In genomic region chr7:105806592-105807266, GRCh38 we compare ENCODE assay signal across 1 cellular context.
TF ChIP-seq lines count a peak whose summit lies in the region.

No MANE protein-coding gene starts in this region.

TF ChIP-seq in SK-N-SH, 30 proteins besides CTCF, POLR2A, EP300 and RAD21 (continued from another document):
- TF ChIP-seq USF1 (IDR thresholded peaks at IDR 0.05; ENCODE audit: borderline replicate concordance, low read depth) (peak; percentile 52; the same call in 1 of the 2 replicates), GABPA (IDR thresholded peaks at IDR 0.05; ENCODE audit: low read depth) (no peak), RXRA (IDR thresholded peaks at IDR 0.05; ENCODE audit: borderline replicate concordance, low read depth) (no peak), SIN3A (IDR thresholded peaks at IDR 0.05; ENCODE audit: borderline replicate concordance, low read depth, low read length) (peak; percentile 67; the same call in 1 of the 2 replicates)
- TF ChIP-seq, protein P1, sequence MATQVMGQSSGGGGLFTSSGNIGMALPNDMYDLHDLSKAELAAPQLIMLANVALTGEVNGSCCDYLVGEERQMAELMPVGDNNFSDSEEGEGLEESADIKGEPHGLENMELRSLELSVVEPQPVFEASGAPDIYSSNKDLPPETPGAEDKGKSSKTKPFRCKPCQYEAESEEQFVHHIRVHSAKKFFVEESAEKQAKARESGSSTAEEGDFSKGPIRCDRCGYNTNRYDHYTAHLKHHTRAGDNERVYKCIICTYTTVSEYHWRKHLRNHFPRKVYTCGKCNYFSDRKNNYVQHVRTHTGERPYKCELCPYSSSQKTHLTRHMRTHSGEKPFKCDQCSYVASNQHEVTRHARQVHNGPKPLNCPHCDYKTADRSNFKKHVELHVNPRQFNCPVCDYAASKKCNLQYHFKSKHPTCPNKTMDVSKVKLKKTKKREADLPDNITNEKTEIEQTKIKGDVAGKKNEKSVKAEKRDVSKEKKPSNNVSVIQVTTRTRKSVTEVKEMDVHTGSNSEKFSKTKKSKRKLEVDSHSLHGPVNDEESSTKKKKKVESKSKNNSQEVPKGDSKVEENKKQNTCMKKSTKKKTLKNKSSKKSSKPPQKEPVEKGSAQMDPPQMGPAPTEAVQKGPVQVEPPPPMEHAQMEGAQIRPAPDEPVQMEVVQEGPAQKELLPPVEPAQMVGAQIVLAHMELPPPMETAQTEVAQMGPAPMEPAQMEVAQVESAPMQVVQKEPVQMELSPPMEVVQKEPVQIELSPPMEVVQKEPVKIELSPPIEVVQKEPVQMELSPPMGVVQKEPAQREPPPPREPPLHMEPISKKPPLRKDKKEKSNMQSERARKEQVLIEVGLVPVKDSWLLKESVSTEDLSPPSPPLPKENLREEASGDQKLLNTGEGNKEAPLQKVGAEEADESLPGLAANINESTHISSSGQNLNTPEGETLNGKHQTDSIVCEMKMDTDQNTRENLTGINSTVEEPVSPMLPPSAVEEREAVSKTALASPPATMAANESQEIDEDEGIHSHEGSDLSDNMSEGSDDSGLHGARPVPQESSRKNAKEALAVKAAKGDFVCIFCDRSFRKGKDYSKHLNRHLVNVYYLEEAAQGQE (IDR thresholded peaks at IDR 0.05; ENCODE audit: low read depth, low read length): no peak
